Comparison of ENCODE assay signal across 2 cellular contexts in genomic region chr7:105521027-105521730, GRCh38.
TF ChIP-seq lines count a peak whose summit lies in the region.

No MANE protein-coding gene starts in this region.

TF ChIP-seq in HEK293, 187 proteins besides CTCF, POLR2A, EP300 and RAD21 (continued from another document and continues in another):
- TF ChIP-seq, protein P1, sequence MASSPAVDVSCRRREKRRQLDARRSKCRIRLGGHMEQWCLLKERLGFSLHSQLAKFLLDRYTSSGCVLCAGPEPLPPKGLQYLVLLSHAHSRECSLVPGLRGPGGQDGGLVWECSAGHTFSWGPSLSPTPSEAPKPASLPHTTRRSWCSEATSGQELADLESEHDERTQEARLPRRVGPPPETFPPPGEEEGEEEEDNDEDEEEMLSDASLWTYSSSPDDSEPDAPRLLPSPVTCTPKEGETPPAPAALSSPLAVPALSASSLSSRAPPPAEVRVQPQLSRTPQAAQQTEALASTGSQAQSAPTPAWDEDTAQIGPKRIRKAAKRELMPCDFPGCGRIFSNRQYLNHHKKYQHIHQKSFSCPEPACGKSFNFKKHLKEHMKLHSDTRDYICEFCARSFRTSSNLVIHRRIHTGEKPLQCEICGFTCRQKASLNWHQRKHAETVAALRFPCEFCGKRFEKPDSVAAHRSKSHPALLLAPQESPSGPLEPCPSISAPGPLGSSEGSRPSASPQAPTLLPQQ (tag by site-specific recombination; IDR thresholded peaks at IDR 0.05), result peak; percentile 96
- no peak for TF ChIP-seq ZNF837 (tag by site-specific recombination; IDR thresholded peaks at IDR 0.05)
- no peak for TF ChIP-seq ZNF654 (tag by site-specific recombination; IDR thresholded peaks at IDR 0.05; ENCODE audit: low read depth)
- no peak for TF ChIP-seq HOXC10 (CRISPR knock-in tag; IDR thresholded peaks at IDR 0.05)
- 0 out of 2 replicates have a peak, but pooled peaks have one; percentile 60 for TF ChIP-seq KLF16 (tag by site-specific recombination; IDR thresholded peaks at IDR 0.05)
- TF ChIP-seq REST (tag by site-specific recombination; IDR thresholded peaks at IDR 0.05), result peak; percentile 81
- TF ChIP-seq ZNF777 (tag by site-specific recombination; IDR thresholded peaks at IDR 0.05; ENCODE audit: borderline replicate concordance), result no peak
- peak; percentile 43; the same call in 1 of the 2 replicates for TF ChIP-seq ZNF2 (tag by site-specific recombination; IDR thresholded peaks at IDR 0.05)
- TF ChIP-seq ZIC2 (tag by site-specific recombination; IDR thresholded peaks at IDR 0.05), result peak; percentile 74
- TF ChIP-seq ZNF138 (tag by site-specific recombination; IDR thresholded peaks at IDR 0.05; ENCODE audit: borderline replicate concordance), result no peak
- TF ChIP-seq ZNF830 (tag by site-specific recombination; IDR thresholded peaks at IDR 0.05; ENCODE audit: low read depth), result no peak
- no peak for TF ChIP-seq ZNF629 (tag by site-specific recombination; IDR thresholded peaks at IDR 0.05)
- peak; percentile 72 for TF ChIP-seq ZNF501 (tag by site-specific recombination; IDR thresholded peaks at IDR 0.05)
- no peak for TF ChIP-seq GLI2 (tag by site-specific recombination; IDR thresholded peaks at IDR 0.05; ENCODE audit: borderline replicate concordance, low read depth)
- peak; percentile 69 for TF ChIP-seq ZFHX2 (tag by site-specific recombination; conservative IDR thresholded peaks at IDR 0.05)
- TF ChIP-seq ZNF155 (tag by site-specific recombination; IDR thresholded peaks at IDR 0.05), result no peak
- no peak for TF ChIP-seq ZNF560 (tag by site-specific recombination; IDR thresholded peaks at IDR 0.05; ENCODE audit: borderline replicate concordance)
- TF ChIP-seq ZBTB48 (tag by site-specific recombination; IDR thresholded peaks at IDR 0.05), result peak; percentile 99
- TF ChIP-seq ZBTB1 (tag by site-specific recombination; IDR thresholded peaks at IDR 0.05), result no peak
- peak; percentile 71 for TF ChIP-seq GLIS1 (tag by site-specific recombination; IDR thresholded peaks at IDR 0.05)
- no peak for TF ChIP-seq ZNF239 (tag by site-specific recombination; IDR thresholded peaks at IDR 0.05)
- no peak for TF ChIP-seq ZNF132 (tag by site-specific recombination; IDR thresholded peaks at IDR 0.05; ENCODE audit: borderline replicate concordance)
- no peak for TF ChIP-seq ZSCAN30 (tag by site-specific recombination; IDR thresholded peaks at IDR 0.05)
- no peak for TF ChIP-seq KLF10 (tag by site-specific recombination; IDR thresholded peaks at IDR 0.05)
- TF ChIP-seq ZEB2 (tag by site-specific recombination; IDR thresholded peaks at IDR 0.05), result 0 out of 2 replicates have a peak, but pooled peaks have one; percentile 29
- TF ChIP-seq ZNF610 (tag by site-specific recombination; IDR thresholded peaks at IDR 0.05; ENCODE audit: borderline replicate concordance), result peak; percentile 84; the same call in 1 of the 2 replicates
- TF ChIP-seq SP2 (tag by site-specific recombination; IDR thresholded peaks at IDR 0.05), result peak; percentile 53
- TF ChIP-seq ZNF600 (tag by site-specific recombination; IDR thresholded peaks at IDR 0.05), result peak; percentile 91
- TF ChIP-seq, protein P2, sequence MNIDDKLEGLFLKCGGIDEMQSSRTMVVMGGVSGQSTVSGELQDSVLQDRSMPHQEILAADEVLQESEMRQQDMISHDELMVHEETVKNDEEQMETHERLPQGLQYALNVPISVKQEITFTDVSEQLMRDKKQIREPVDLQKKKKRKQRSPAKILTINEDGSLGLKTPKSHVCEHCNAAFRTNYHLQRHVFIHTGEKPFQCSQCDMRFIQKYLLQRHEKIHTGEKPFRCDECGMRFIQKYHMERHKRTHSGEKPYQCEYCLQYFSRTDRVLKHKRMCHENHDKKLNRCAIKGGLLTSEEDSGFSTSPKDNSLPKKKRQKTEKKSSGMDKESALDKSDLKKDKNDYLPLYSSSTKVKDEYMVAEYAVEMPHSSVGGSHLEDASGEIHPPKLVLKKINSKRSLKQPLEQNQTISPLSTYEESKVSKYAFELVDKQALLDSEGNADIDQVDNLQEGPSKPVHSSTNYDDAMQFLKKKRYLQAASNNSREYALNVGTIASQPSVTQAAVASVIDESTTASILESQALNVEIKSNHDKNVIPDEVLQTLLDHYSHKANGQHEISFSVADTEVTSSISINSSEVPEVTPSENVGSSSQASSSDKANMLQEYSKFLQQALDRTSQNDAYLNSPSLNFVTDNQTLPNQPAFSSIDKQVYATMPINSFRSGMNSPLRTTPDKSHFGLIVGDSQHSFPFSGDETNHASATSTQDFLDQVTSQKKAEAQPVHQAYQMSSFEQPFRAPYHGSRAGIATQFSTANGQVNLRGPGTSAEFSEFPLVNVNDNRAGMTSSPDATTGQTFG (tag by site-specific recombination; IDR thresholded peaks at IDR 0.05; ENCODE audit: borderline replicate concordance), result no peak

TF ChIP-seq in SK-N-SH, 30 proteins besides CTCF, POLR2A, EP300 and RAD21 (continued from another document):
- TF ChIP-seq REST (IDR thresholded peaks at IDR 0.05; ENCODE audit: low read depth, low read length), result peak; percentile 38; the same call in 1 of the 2 replicates
- TF ChIP-seq, protein P3, sequence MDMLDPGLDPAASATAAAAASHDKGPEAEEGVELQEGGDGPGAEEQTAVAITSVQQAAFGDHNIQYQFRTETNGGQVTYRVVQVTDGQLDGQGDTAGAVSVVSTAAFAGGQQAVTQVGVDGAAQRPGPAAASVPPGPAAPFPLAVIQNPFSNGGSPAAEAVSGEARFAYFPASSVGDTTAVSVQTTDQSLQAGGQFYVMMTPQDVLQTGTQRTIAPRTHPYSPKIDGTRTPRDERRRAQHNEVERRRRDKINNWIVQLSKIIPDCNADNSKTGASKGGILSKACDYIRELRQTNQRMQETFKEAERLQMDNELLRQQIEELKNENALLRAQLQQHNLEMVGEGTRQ (IDR thresholded peaks at IDR 0.05; ENCODE audit: borderline replicate concordance, low read depth, low read length), result no peak
- TF ChIP-seq MXI1 (IDR thresholded peaks at IDR 0.05; ENCODE audit: low read depth, low read length), result peak; percentile 99
- TF ChIP-seq GABPA (IDR thresholded peaks at IDR 0.05; ENCODE audit: low read depth), result no peak
- peak; percentile 51; the same call in 1 of the 2 replicates for TF ChIP-seq SIN3A (IDR thresholded peaks at IDR 0.05; ENCODE audit: borderline replicate concordance, low read depth, low read length)
- TF ChIP-seq SMC3 (IDR thresholded peaks at IDR 0.05; ENCODE audit: low read depth, low read length), result no peak
- no peak for TF ChIP-seq ELF1 (IDR thresholded peaks at IDR 0.05)
- no peak for TF ChIP-seq FOSL2 (IDR thresholded peaks at IDR 0.05; ENCODE audit: borderline replicate concordance, low read depth)
